In genomic region chr12:47935196-47935595, GRCh38 we compare ENCODE assay signal across 1 cellular context.
A peak's percentile ranks its signal among the peaks of the same experiment; 100 is the strongest.
TF ChIP-seq lines count a peak whose summit lies in the region.

No MANE protein-coding gene starts in this region.

TF ChIP-seq in SK-N-SH, 30 proteins besides CTCF, POLR2A, EP300 and RAD21 (continued from another document):
- TF ChIP-seq REST (IDR thresholded peaks at IDR 0.05; ENCODE audit: low read depth, low read length) (no peak), ELF1 (IDR thresholded peaks at IDR 0.05) (no peak), YY1 (IDR thresholded peaks at IDR 0.05; ENCODE audit: low read depth) (no peak), FOXJ3 (CRISPR knock-in tag; IDR thresholded peaks at IDR 0.05) (peak; percentile 49; the same call in 1 of the 2 replicates), MAX (IDR thresholded peaks at IDR 0.05; ENCODE audit: low read depth) (peak; percentile 82), POLR2AphosphoS5 (IDR thresholded peaks at IDR 0.05; ENCODE audit: low read depth, low read length) (peak; percentile 36; the same call in 1 of the 2 replicates), SMC3 (IDR thresholded peaks at IDR 0.05; ENCODE audit: low read depth, low read length) (no peak), TCF12 (IDR thresholded peaks at IDR 0.05) (peak; percentile 74), PBX3 (IDR thresholded peaks at IDR 0.05) (no peak), IRF3 (IDR thresholded peaks at IDR 0.05; ENCODE audit: low read depth, low read length) (no peak)
